Comparison of ENCODE assay signal across 20 cellular contexts in the genomic region with DNA sequence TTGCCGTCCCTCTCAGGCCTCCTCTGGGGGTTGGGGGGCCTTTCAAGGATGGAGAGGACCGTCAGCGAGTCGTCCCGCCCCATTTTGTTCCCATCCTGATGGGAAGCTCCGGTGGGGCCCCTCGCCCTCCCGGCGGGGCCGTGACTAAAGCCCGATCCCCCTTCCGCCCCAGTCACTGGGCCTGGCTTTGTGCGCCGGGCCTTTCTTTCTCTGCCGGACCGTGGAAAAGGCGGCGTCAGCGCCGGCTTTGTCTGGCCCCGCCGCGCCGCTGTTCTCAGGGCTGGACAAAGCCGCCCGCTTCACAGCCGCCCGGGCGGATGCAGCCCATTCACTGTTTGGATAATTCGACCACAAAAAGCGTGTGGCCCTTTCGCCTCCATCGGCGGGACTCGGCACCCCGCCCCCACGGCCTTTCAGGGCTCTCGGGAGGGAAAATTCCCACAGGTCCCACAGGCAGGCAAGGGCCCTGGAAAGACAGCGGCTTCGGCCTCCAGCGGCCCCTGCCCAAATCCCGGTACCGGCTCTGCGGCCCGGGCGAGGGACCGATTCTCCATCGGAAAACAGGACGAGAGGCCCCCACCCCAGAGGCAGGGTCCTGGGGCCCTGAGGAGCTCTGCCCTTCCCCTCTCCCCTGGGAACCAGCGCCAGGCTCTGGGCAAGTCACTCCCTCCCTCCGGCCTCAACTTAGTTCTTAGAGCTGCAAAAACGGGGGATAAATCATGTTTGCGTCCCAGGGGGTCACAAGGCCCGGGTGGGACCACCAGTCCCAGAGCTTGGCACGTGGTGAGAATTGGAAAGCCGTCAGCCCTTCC.
DNase-seq lines count a peak whose midpoint lies in the region; ATAC-seq, FAIRE-seq and TF ChIP-seq lines count a peak whose summit lies in the region.
"Had no signal": no experiment of that assay in that cellular context is flagged by ENCODE, and none has a peak within 500 bp of the region (broad histone marks: within the 10 kb centered on the region; RNA-seq: fewer than 3 reads in every experiment).

No MANE protein-coding gene starts in this region.

- H3K4me2 ChIP-seq in astrocyte (ENCODE audit: low read length) = peak overlapping the region; percentile 78
- peak overlapping the region; percentile 24 for H3K4me2 ChIP-seq in neural progenitor cell

- peak; percentile 7 for DNase-seq in BE2C
- DNase-seq in astrocyte (ENCODE audit: low read depth) = peak; percentile 40
- DNase-seq in heart left ventricle = peak in 3 of 5 donors; percentile 17 to 57 (median 22)
- peak; percentile 89 for DNase-seq in neural progenitor cell (ENCODE audit: low spot score)
- DNase-seq in NCI-H748 (lab: John Stamatoyannopoulos, UW; ENCODE audit: unreplicated experiment) = no peak
- DNase-seq in activated T-helper 1 cell treated with anti-CD3 and anti-CD28 coated beads, Interleukin-12 subunit alpha, Interleukin-12 subunit beta, Interleukin-2, Interleukin-4 antibody, amounts not matched to agents 30 ng/mL and 10 ng/mL and 1 ng/mL, durations not matched to agents 14 hours and 24 hours and 36 hours (ENCODE audit: low spot score) = no peak
- DNase-seq in immature natural killer cell = no peak
- DNase-seq: activated CD4-positive, alpha-beta T cell treated with anti-CD3 and anti-CD28 coated beads for 1 hour; activated CD8-positive, alpha-beta memory T cell treated with anti-CD3 and anti-CD28 coated beads, Interleukin-2, amount 10 ng/mL, durations not matched to agents 7 days and 5 days; esophagus squamous epithelium; KG1; kidney glomerular epithelial cell; NCI-H1105 treated with DMSO at 0.1 percent for 48 hours; NCI-H2227 treated with DMSO at 0.1 percent for 48 hours; SHP77 treated with DMSO at 0.1 percent for 48 hours had no signal

- H3K79me2 ChIP-seq in astrocyte (ENCODE audit: insufficient read depth, low read length) (no peaks in the 10 kb centered on the region), neural progenitor cell (ENCODE audit: low read depth) (no peaks in the 10 kb centered on the region)

- intact Hi-C loops in heart left ventricle (cut with DNase I) = no loop called here
- intact Hi-C loops in activated T-helper 1 cell treated with anti-CD3 and anti-CD28 coated beads, Interleukin-12 subunit alpha, Interleukin-12 subunit beta, Interleukin-2, Interleukin-4 antibody, amounts not matched to agents 30 ng/mL and 10 ng/mL and 1 ng/mL, durations not matched to agents 14 hours and 24 hours and 36 hours (cut with micrococcal nuclease) = no loop called here

- WGBS in heart left ventricle, 4 donors = 28 to 62% (median 33%) methylated on average over 44 to 56 of the region's 56 CpGs

- no peak overlapping the region for H3K4me3 Mint-ChIP-seq in astrocyte (ENCODE audit: unreplicated experiment)
- H3K4me3 Mint-ChIP-seq in neural progenitor cell = no peak overlapping the region
- H3K4me3 Mint-ChIP-seq in activated T-helper 1 cell treated with anti-CD3 and anti-CD28 coated beads, Interleukin-12 subunit alpha, Interleukin-12 subunit beta, Interleukin-2, Interleukin-4 antibody, amounts not matched to agents 30 ng/mL and 10 ng/mL and 1 ng/mL, durations not matched to agents 14 hours and 24 hours and 36 hours = no peak overlapping the region
- no peak overlapping the region for H3K4me3 Mint-ChIP-seq in immature natural killer cell
- H3K4me3 Mint-ChIP-seq: activated CD8-positive, alpha-beta memory T cell treated with anti-CD3 and anti-CD28 coated beads, Interleukin-2, amount 10 ng/mL, durations not matched to agents 7 days and 5 days; dendritic cell treated with granulocyte-macrophage colony-stimulating factor and Interleukin-4, amounts not matched to agents 40 ng/mL and 50 ng/mL, for 4 days had no signal

- H3K9me3 ChIP-seq in BE2C (no peaks in the 10 kb centered on the region), astrocyte (ENCODE audit: insufficient read depth, low read depth, low read length) (no peaks in the 10 kb centered on the region), heart left ventricle (no peaks in the 10 kb centered on the region), neural progenitor cell (ENCODE audit: low read depth) (no peaks in the 10 kb centered on the region)
- H3K9me3 ChIP-seq: ascending aorta, esophagus squamous epithelium had no signal

- H3K9me3 Mint-ChIP-seq in astrocyte (ENCODE audit: unreplicated experiment) (no peaks in the 10 kb centered on the region), neural progenitor cell (no peaks in the 10 kb centered on the region), immature natural killer cell (no peaks in the 10 kb centered on the region)
- no peaks in the 10 kb centered on the region for H3K9me3 Mint-ChIP-seq in activated T-helper 1 cell treated with anti-CD3 and anti-CD28 coated beads, Interleukin-12 subunit alpha, Interleukin-12 subunit beta, Interleukin-2, Interleukin-4 antibody, amounts not matched to agents 30 ng/mL and 10 ng/mL and 1 ng/mL, durations not matched to agents 14 hours and 24 hours and 36 hours
- H3K9me3 Mint-ChIP-seq: dendritic cell treated with granulocyte-macrophage colony-stimulating factor and Interleukin-4, amounts not matched to agents 40 ng/mL and 50 ng/mL, for 4 days had no signal

- no peak for TF ChIP-seq POLR2A in heart left ventricle (IDR thresholded peaks at IDR 0.05)

- H3F3A ChIP-seq in neural progenitor cell (ENCODE audit: low read depth) = peaks cover 7% of the 10 kb centered on the region

- no peak for FAIRE-seq in astrocyte (lab: Jason Lieb, UNC)

- H3K4me1 Mint-ChIP-seq in astrocyte (ENCODE audit: low read depth, unreplicated experiment) (no peaks in the 10 kb centered on the region), neural progenitor cell (peaks cover 21% of the 10 kb centered on the region), immature natural killer cell (no peaks in the 10 kb centered on the region)
- H3K4me1 Mint-ChIP-seq in activated T-helper 1 cell treated with anti-CD3 and anti-CD28 coated beads, Interleukin-12 subunit alpha, Interleukin-12 subunit beta, Interleukin-2, Interleukin-4 antibody, amounts not matched to agents 30 ng/mL and 10 ng/mL and 1 ng/mL, durations not matched to agents 14 hours and 24 hours and 36 hours (ENCODE audit: low read depth) = no peaks in the 10 kb centered on the region
- H3K4me1 Mint-ChIP-seq: activated CD8-positive, alpha-beta memory T cell treated with anti-CD3 and anti-CD28 coated beads, Interleukin-2, amount 10 ng/mL, durations not matched to agents 7 days and 5 days had no signal

- ATAC-seq in heart left ventricle = no peak
- no peak for ATAC-seq in HG02623 (IDR thresholded peaks at IDR 0.05; ENCODE audit: unreplicated experiment)
- ATAC-seq: activated CD8-positive, alpha-beta memory T cell treated with anti-CD3 and anti-CD28 coated beads, Interleukin-2, amount 10 ng/mL, durations not matched to agents 7 days and 5 days had no signal

- TF ChIP-seq CTCF in BE2C (IDR thresholded peaks at IDR 0.05; ENCODE audit: low read depth, low read length) (no peak), astrocyte (IDR thresholded peaks at IDR 0.05; ENCODE audit: insufficient read depth, low read depth, low read length) (no peak), heart left ventricle (IDR thresholded peaks at IDR 0.05) (no peak), neural progenitor cell (IDR thresholded peaks at IDR 0.05) (no peak)

- no peaks in the 10 kb centered on the region for H4K20me1 ChIP-seq in astrocyte (ENCODE audit: insufficient read depth, low read length)
- H4K20me1 ChIP-seq in neural progenitor cell (ENCODE audit: low read depth) = no peaks in the 10 kb centered on the region

- H3K27ac ChIP-seq in astrocyte (ENCODE audit: low read depth, low read length) (no peak overlapping the region), heart left ventricle (no peak overlapping the region), neural progenitor cell (peak overlapping the region; percentile 82)
- H3K27ac ChIP-seq: ascending aorta, esophagus squamous epithelium, HL-60 had no signal

- H3K36me3 ChIP-seq in BE2C (no peaks in the 10 kb centered on the region), astrocyte (ENCODE audit: insufficient read depth, low read length) (no peaks in the 10 kb centered on the region), heart left ventricle (no peaks in the 10 kb centered on the region), neural progenitor cell (no peaks in the 10 kb centered on the region)
- H3K36me3 ChIP-seq: ascending aorta, esophagus squamous epithelium had no signal

- H3K4me3 ChIP-seq in BE2C (ENCODE audit: low read depth, low read length) = no peak overlapping the region
- peak overlapping the region; percentile 17 for H3K4me3 ChIP-seq in astrocyte (ENCODE audit: insufficient read depth, low read depth, low read length)
- H3K4me3 ChIP-seq in heart left ventricle = peak overlapping the region in 1 of 12 donors; percentile 5
- no peak overlapping the region for H3K4me3 ChIP-seq in neural progenitor cell

- no peaks in the 10 kb centered on the region for H3K27me3 ChIP-seq in BE2C
- H3K27me3 ChIP-seq in astrocyte (ENCODE audit: insufficient read depth, low read length) = no peaks in the 10 kb centered on the region
- peaks cover 6 to 45% (median 23%) of the 10 kb centered on the region in 9 donors for H3K27me3 ChIP-seq in heart left ventricle
- no peaks in the 10 kb centered on the region for H3K27me3 ChIP-seq in neural progenitor cell

- H3K27ac Mint-ChIP-seq in astrocyte (ENCODE audit: unreplicated experiment) = no peak overlapping the region
- peak overlapping the region; percentile 85 for H3K27ac Mint-ChIP-seq in neural progenitor cell
- no peak overlapping the region for H3K27ac Mint-ChIP-seq in activated T-helper 1 cell treated with anti-CD3 and anti-CD28 coated beads, Interleukin-12 subunit alpha, Interleukin-12 subunit beta, Interleukin-2, Interleukin-4 antibody, amounts not matched to agents 30 ng/mL and 10 ng/mL and 1 ng/mL, durations not matched to agents 14 hours and 24 hours and 36 hours
- no peak overlapping the region for H3K27ac Mint-ChIP-seq in immature natural killer cell
- H3K27ac Mint-ChIP-seq: activated CD8-positive, alpha-beta memory T cell treated with anti-CD3 and anti-CD28 coated beads, Interleukin-2, amount 10 ng/mL, durations not matched to agents 7 days and 5 days; dendritic cell treated with granulocyte-macrophage colony-stimulating factor and Interleukin-4, amounts not matched to agents 40 ng/mL and 50 ng/mL, for 4 days; progenitor cell of endocrine pancreas had no signal

- H2AFZ ChIP-seq in astrocyte (ENCODE audit: low read depth, low read length) (peak overlapping the region; percentile 80), neural progenitor cell (replicated peaks) (no peak overlapping the region)

- H3K4me1 ChIP-seq in BE2C (peaks cover 12% of the 10 kb centered on the region), astrocyte (ENCODE audit: insufficient read depth, low read length) (peaks cover 26% of the 10 kb centered on the region), heart left ventricle (peaks cover 0 to 21% (median 2%) of the 10 kb centered on the region in 12 donors), neural progenitor cell (peaks cover 4% of the 10 kb centered on the region)
- H3K4me1 ChIP-seq: ascending aorta had no signal

- H3K27me3 Mint-ChIP-seq in astrocyte (ENCODE audit: low read depth, unreplicated experiment) = peaks cover 34% of the 10 kb centered on the region
- peaks cover 7% of the 10 kb centered on the region for H3K27me3 Mint-ChIP-seq in neural progenitor cell (ENCODE audit: insufficient read depth, low read depth)
- no peaks in the 10 kb centered on the region for H3K27me3 Mint-ChIP-seq in activated T-helper 1 cell treated with anti-CD3 and anti-CD28 coated beads, Interleukin-12 subunit alpha, Interleukin-12 subunit beta, Interleukin-2, Interleukin-4 antibody, amounts not matched to agents 30 ng/mL and 10 ng/mL and 1 ng/mL, durations not matched to agents 14 hours and 24 hours and 36 hours (ENCODE audit: insufficient read depth)
- H3K27me3 Mint-ChIP-seq in immature natural killer cell (ENCODE audit: low read depth in 3 of 3) = peaks cover 0 to 11% (median 2%) of the 10 kb centered on the region in 3 donors

- peak overlapping the region; percentile 71 for H3K9ac ChIP-seq in astrocyte (ENCODE audit: low read length)
- H3K9ac ChIP-seq in neural progenitor cell = no peak overlapping the region

- H3K36me3 Mint-ChIP-seq in astrocyte (ENCODE audit: low read depth, unreplicated experiment) = no peaks in the 10 kb centered on the region
- no peaks in the 10 kb centered on the region for H3K36me3 Mint-ChIP-seq in neural progenitor cell
- no peaks in the 10 kb centered on the region for H3K36me3 Mint-ChIP-seq in activated T-helper 1 cell treated with anti-CD3 and anti-CD28 coated beads, Interleukin-12 subunit alpha, Interleukin-12 subunit beta, Interleukin-2, Interleukin-4 antibody, amounts not matched to agents 30 ng/mL and 10 ng/mL and 1 ng/mL, durations not matched to agents 14 hours and 24 hours and 36 hours (ENCODE audit: low read depth)
- no peaks in the 10 kb centered on the region for H3K36me3 Mint-ChIP-seq in immature natural killer cell
- H3K36me3 Mint-ChIP-seq: activated CD8-positive, alpha-beta memory T cell treated with anti-CD3 and anti-CD28 coated beads, Interleukin-2, amount 10 ng/mL, durations not matched to agents 7 days and 5 days had no signal

Comparison
In these comparisons a context has a peak if more than half of its experiments do, and no peak if none do; other contexts are left out.
1. DNase-seq: peak in BE2C (single experiment), astrocyte (single experiment), heart left ventricle (3 of 5) and neural progenitor cell (single experiment); none in NCI-H748 (single experiment), activated T-helper 1 cell treated with anti-CD3 and anti-CD28 coated beads, Interleukin-12 subunit alpha, Interleukin-12 subunit beta, Interleukin-2, Interleukin-4 antibody, amounts not matched to agents 30 ng/mL and 10 ng/mL and 1 ng/mL, durations not matched to agents 14 hours and 24 hours and 36 hours (single experiment) and immature natural killer cell (0 of 3).